Comparison of ENCODE assay signal across 35 cellular contexts in the genomic region with DNA sequence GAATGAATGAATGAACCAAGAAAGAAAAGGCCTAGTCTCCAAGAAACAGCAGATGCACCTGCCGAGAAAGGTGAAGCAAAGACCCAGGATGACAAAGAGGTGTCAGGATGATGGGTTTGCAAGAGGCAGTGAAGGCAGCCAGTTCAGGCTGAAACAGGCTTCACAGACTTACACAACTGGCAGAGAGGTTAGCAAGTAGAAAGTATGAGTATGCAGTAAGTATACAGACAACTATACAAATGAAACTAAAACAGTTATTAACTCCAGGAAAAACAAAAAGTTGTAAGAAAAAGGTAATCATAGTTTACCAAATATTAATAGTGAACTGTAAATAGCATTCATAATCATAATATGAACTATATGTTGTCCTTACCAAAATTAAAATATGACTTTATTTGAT. TPM values are rescaled to one million over a fixed set of nuclear protein-coding genes. Genes with fewer than 3 reads are reported as not detected.
"Had no signal": no experiment of that assay in that cellular context is flagged by ENCODE, and none has a peak within 500 bp of the region (broad histone marks: within the 10 kb centered on the region; RNA-seq: fewer than 3 reads in every experiment).

No MANE protein-coding gene starts in this region.

- H3K27ac Mint-ChIP-seq: mesothelial cell of epicardium; nephron progenitor cell; neural progenitor cell; stimulated activated naive CD8-positive, alpha-beta T cell treated with anti-CD3 and anti-CD28 coated beads, Interleukin-15, Interleukin-2, amounts not matched to agents 100 ng/mL and 50 ng/mL, for 24 hours had no signal

- H3K4me3 Mint-ChIP-seq: mesothelial cell of epicardium; naive B cell; natural killer cell; nephron progenitor cell; neural progenitor cell; stimulated activated naive CD8-positive, alpha-beta T cell treated with anti-CD3 and anti-CD28 coated beads, Interleukin-15, Interleukin-2, amounts not matched to agents 100 ng/mL and 50 ng/mL, for 24 hours had no signal

- DNase-seq: hippocampal formation; kidney; left colon; left lung; lower lobe of right lung; mesendoderm; naive B cell; natural killer cell; nephron progenitor cell; occipital lobe; psoas muscle; stimulated activated CD4-positive, alpha-beta T cell treated with anti-CD3 and anti-CD28 coated beads, Interleukin-12 subunit alpha, Interleukin-12 subunit beta, amount 100 ng/mL, for 4 hours; stimulated activated CD4-positive, alpha-beta T cell treated with anti-CD3 and anti-CD28 coated beads, Interleukin-15, amount 100 ng/mL, for 24 hours; stimulated activated CD4-positive, alpha-beta T cell treated with anti-CD3 and anti-CD28 coated beads, Interleukin-2, amount 100 ng/mL, for 24 hours; stimulated activated CD4-positive, alpha-beta T cell treated with anti-CD3 and anti-CD28 coated beads, Interleukin-4, amount 100 ng/mL, for 1 hour; stimulated activated naive CD4-positive, alpha-beta T cell; tibial artery; trophoblast cell; upper lobe of right lung had no signal

- FAIRE-seq: islet of Langerhans, kidney, urothelium cell line had no signal

- H3K27me3 Mint-ChIP-seq: naive B cell; stimulated activated naive CD8-positive, alpha-beta T cell treated with anti-CD3 and anti-CD28 coated beads, Interleukin-15, Interleukin-2, amounts not matched to agents 100 ng/mL and 50 ng/mL, for 24 hours had no signal

- H3K9me3 Mint-ChIP-seq: natural killer cell; stimulated activated naive CD8-positive, alpha-beta T cell treated with anti-CD3 and anti-CD28 coated beads, Interleukin-15, Interleukin-2, amounts not matched to agents 100 ng/mL and 50 ng/mL, for 24 hours had no signal

- H3K27ac ChIP-seq: left lung, lower lobe of right lung, neural progenitor cell, neutrophil, parathyroid adenoma, psoas muscle, skin epidermis, suprapubic skin, thoracic aorta, tibial artery, upper lobe of right lung had no signal

- ATAC-seq: left colon, left lung, lower lobe of right lung, natural killer cell, psoas muscle, sciatic nerve, upper lobe of right lung had no signal

- H3K4me1 Mint-ChIP-seq: mesothelial cell of epicardium had no signal

RNA-seq across cellular contexts. Expression of a gene that starts 19.8 kb away (rescaled TPM):
- total RNA-seq: left colon, left lung, liver, mesothelial cell of epicardium, mononuclear cell, natural killer cell, osteocyte, posterior vena cava, psoas muscle, sciatic nerve, subcutaneous adipose tissue, suprapubic skin, thoracic aorta, upper lobe of right lung had no signal
